In the genomic region with DNA sequence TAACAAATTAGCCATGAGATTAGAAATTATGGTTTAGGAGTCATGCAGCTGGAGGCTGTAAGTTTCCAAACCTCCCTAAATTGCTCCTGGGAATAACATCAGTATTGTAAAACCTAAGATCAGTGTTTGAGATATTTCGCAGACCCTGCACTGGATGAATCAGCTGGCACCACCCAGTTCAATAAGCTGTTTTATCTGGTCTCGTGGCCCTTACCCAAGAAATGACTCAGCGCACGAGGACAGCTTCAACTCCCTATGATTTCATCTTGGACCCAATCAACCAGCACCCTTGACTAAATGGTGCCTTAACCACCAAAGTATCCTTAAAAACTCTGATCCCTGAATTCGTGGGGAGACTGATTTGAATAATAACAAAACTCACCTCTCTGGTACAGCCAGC, we compare ENCODE assay signal across 19 cellular contexts.
DNase-seq lines count a peak whose midpoint lies in the region; ATAC-seq and TF ChIP-seq lines count a peak whose summit lies in the region.
"Had no signal": no experiment of that assay in that cellular context is flagged by ENCODE, and none has a peak within 500 bp of the region (broad histone marks: within the 10 kb centered on the region; RNA-seq: fewer than 3 reads in every experiment).

No MANE protein-coding gene starts in this region.

- no peaks in the 10 kb centered on the region for H3K36me3 ChIP-seq in MG63
- H3K36me3 ChIP-seq: SJSA1 had no signal

- no peak for ATAC-seq in left colon
- no peak for ATAC-seq in HG03139 (IDR thresholded peaks at IDR 0.05; ENCODE audit: unreplicated experiment)

- DNase-seq in A172 (ENCODE audit: low spot score) (peak; percentile 51), MG63 (peak; percentile 52), amniotic epithelial cell (ENCODE audit: low read depth) (peak; percentile 6), fibroblast of the aortic adventitia (ENCODE audit: low read depth) (peak; percentile 2), epidermal melanocyte (ENCODE audit: insufficient read length, low spot score) (no peak), left colon (no peak), anterior cingulate cortex (lab: John Stamatoyannopoulos, UW) (no peak)
- DNase-seq: C1 segment of cervical spinal cord, DMS 273 treated with DMSO at 0.1 percent for 48 hours, HFFc6, IMR-90, Karpas-422, NCI-H1417, NCI-H187 treated with DMSO at 0.1 percent for 48 hours, NCI-H446 treated with DMSO at 0.1 percent for 48 hours, NCI-H748 treated with DMSO at 0.1 percent for 48 hours, PC-9 had no signal

- no peak overlapping the region for H3K4me3 ChIP-seq in MG63
- no peak overlapping the region for H3K4me3 ChIP-seq in fibroblast of the aortic adventitia (ENCODE audit: low read depth, low read length)
- H3K4me3 ChIP-seq: PC-9, SJSA1 had no signal

- peaks cover 5% of the 10 kb centered on the region for H3K9me3 ChIP-seq in MG63
- H3K9me3 ChIP-seq: SJSA1 had no signal

- TF ChIP-seq CTCF in fibroblast of the aortic adventitia (IDR thresholded peaks at IDR 0.05; ENCODE audit: insufficient read depth, low read length), result no peak

- H3K27me3 ChIP-seq in MG63, result no peaks in the 10 kb centered on the region
- H3K27me3 ChIP-seq: SJSA1 had no signal

- intact Hi-C loops in left colon (cut with DNase I, micrococcal nuclease), result no loop called here

Comparison
In these comparisons a context has a peak if more than half of its experiments do, and no peak if none do; other contexts are left out.
1. DNase-seq: peak in A172 (single experiment), MG63 (single experiment), amniotic epithelial cell (single experiment) and fibroblast of the aortic adventitia (single experiment); none in epidermal melanocyte (single experiment), left colon (0 of 2) and anterior cingulate cortex (0 of 58).